Comparison of ENCODE assay signal across 1 cellular context in genomic region chr20:6039766-6040165, GRCh38.
TF ChIP-seq lines count a peak whose summit lies in the region.

No MANE protein-coding gene starts in this region.

TF ChIP-seq in HepG2, 621 proteins besides CTCF, POLR2A, EP300 and RAD21:
- no peak for TF ChIP-seq DNMT1 (CRISPR knock-in tag; IDR thresholded peaks at IDR 0.05)
- TF ChIP-seq RBM22 (optimal IDR thresholded peaks at IDR 0.05; ENCODE audit: low read length): peak; percentile 63
